ENCODE assay signal across 9 cellular contexts in genomic region chr2:39620067-39620466, GRCh38. TPM values are rescaled to one million over a fixed set of nuclear protein-coding genes. Genes with fewer than 3 reads are reported as not detected.
DNase-seq lines count a peak whose midpoint lies in the region; ATAC-seq, FAIRE-seq and TF ChIP-seq lines count a peak whose summit lies in the region.
"Had no signal": no experiment of that assay in that cellular context is flagged by ENCODE, and none has a peak within 500 bp of the region (broad histone marks: within the 10 kb centered on the region; RNA-seq: fewer than 3 reads in every experiment).

No MANE protein-coding gene starts in this region.

- H3K27me3 ChIP-seq in BE2C (no peaks in the 10 kb centered on the region), right lobe of liver (no peaks in the 10 kb centered on the region)

- no peak for FAIRE-seq in frontal cortex (lab: Jason Lieb, UNC)
- FAIRE-seq: GM18507 had no signal

- TF ChIP-seq POLR2A in right lobe of liver (IDR thresholded peaks at IDR 0.05), result no peak

- 24% methylated on average over 6 of the region's 6 CpGs for WGBS in right lobe of liver (ENCODE audit: insufficient coverage, low coverage, low lambda C conversion rate, missing lambda C conversion rate)

- in situ Hi-C loops in KBM-7 (cut with MboI; ENCODE audit: low pct_unique_long_range_greater_than_20kb, low sequenced_read_pairs), result no loop called here

- H3K4me1 ChIP-seq in BE2C, result 0 out of 2 replicates have a peak, but pooled peaks cover 4% of the 10 kb centered on the region
- peaks cover 0 to 7% (median 3%) of the 10 kb centered on the region in 4 donors for H3K4me1 ChIP-seq in right lobe of liver

- TF ChIP-seq CTCF in BE2C (IDR thresholded peaks at IDR 0.05; ENCODE audit: low read depth, low read length), result no peak
- TF ChIP-seq CTCF in right lobe of liver (IDR thresholded peaks at IDR 0.05), result no peak

- H3K36me3 ChIP-seq in BE2C (no peaks in the 10 kb centered on the region), right lobe of liver (no peaks in the 10 kb centered on the region)

- H3K4me3 ChIP-seq in BE2C (ENCODE audit: low read depth, low read length) (no peak overlapping the region), right lobe of liver (no peak overlapping the region)

- peak; percentile 41 for DNase-seq in BE2C
- DNase-seq in KBM-7, result peak; percentile 91
- DNase-seq in amniotic stem cell (lab: John Stamatoyannopoulos, UW), result peak; percentile 40
- DNase-seq in right lobe of liver, result peak; percentile 63 to 83 (median 78)
- DNase-seq in NCI-H748 treated with DMSO at 0.1 percent for 48 hours (lab: John Stamatoyannopoulos, UW), result no peak
- no peak for DNase-seq in frontal cortex (ENCODE audit: low spot score in 2 of 2)
- DNase-seq in activated CD8-positive, alpha-beta memory T cell treated with anti-CD3 and anti-CD28 coated beads, Interleukin-2, amount 50 U/mL, for 4 hours, result no peak
- DNase-seq in activated CD4-positive, alpha-beta T cell treated with anti-CD3 and anti-CD28 coated beads, Interleukin-2, amount 50 U/mL, for 4 hours, result no peak

- ATAC-seq in right lobe of liver, result peak; percentile 78 to 96 (median 84)

- H3K9me3 ChIP-seq in BE2C, result no peaks in the 10 kb centered on the region
- no peaks in the 10 kb centered on the region for H3K9me3 ChIP-seq in right lobe of liver

- no peak overlapping the region for H3K27ac ChIP-seq in right lobe of liver

- intact Hi-C loops in right lobe of liver (cut with DNase I), result no loop called here

RNA-seq across cellular contexts. Expression of gene TMEM178A, which starts 45.6 kb away (rescaled TPM):
- 1.2 TPM for polyA plus RNA-seq in BE2C (2012; ENCODE audit: insufficient read depth, insufficient read length, low read depth)
- total RNA-seq in right lobe of liver (1 to 10 TPM in 3 of 6 experiments, under 1 TPM in 2, not detected in 1; 0.25 to 1.7 (median 1.4) TPM), frontal cortex (26.9 TPM)

Comparison
In these comparisons a context has a peak if more than half of its experiments do, and no peak if none do; other contexts are left out.
1. DNase-seq: peak in BE2C (single experiment), KBM-7 (single experiment), amniotic stem cell (single experiment) and right lobe of liver (3 of 3); none in NCI-H748 treated with DMSO at 0.1 percent for 48 hours (single experiment), frontal cortex (0 of 2), activated CD8-positive, alpha-beta memory T cell treated with anti-CD3 and anti-CD28 coated beads, Interleukin-2, amount 50 U/mL, for 4 hours (single experiment) and activated CD4-positive, alpha-beta T cell treated with anti-CD3 and anti-CD28 coated beads, Interleukin-2, amount 50 U/mL, for 4 hours (0 of 2).
2. RNA of gene TMEM178A, which starts 45.6 kb away (total RNA-seq): 26.9 TPM in frontal cortex (single experiment); 0.25 to 1.7 TPM in right lobe of liver; every median in the first group is over 10 times any median in the second.